In genomic region chr11:8086001-8086479, GRCh38 we compare ENCODE assay signal across 18 cellular contexts. TPM values are rescaled to one million over a fixed set of nuclear protein-coding genes. Genes with fewer than 3 reads are reported as not detected.
A peak's percentile ranks its signal among the peaks of the same experiment; 100 is the strongest.
DNase-seq lines count a peak whose midpoint lies in the region; ATAC-seq, FAIRE-seq and TF ChIP-seq lines count a peak whose summit lies in the region.
"Had no signal": no experiment of that assay in that cellular context is flagged by ENCODE, and none has a peak within 500 bp of the region (broad histone marks: within the 10 kb centered on the region; RNA-seq: fewer than 3 reads in every experiment).

No MANE protein-coding gene starts in this region.

- 0 out of 2 replicates have a peak overlapping the region, but pooled peaks have one; percentile 7 for H4K8ac ChIP-seq in H1 (ENCODE audit: extremely low read depth, insufficient read depth, low read length)

- WGBS in H1 (ENCODE audit: extremely low coverage in 1 of 2, insufficient coverage in 1 of 2, insufficient read length in 1 of 2, insufficient replicate concordance in 2 of 2, low coverage in 1 of 2, low lambda C conversion rate in 2 of 2, missing lambda C conversion rate in 1 of 2), 2 experiments = 86% methylated on average over 8 of the region's 8 CpGs; no CpG with 5 or more reads in 1 of the 2 experiments
- 61 to 85% (median 69%) methylated on average over 8 of the region's 8 CpGs for WGBS in spleen, 5 donors

- H3K27ac ChIP-seq in H1 (ENCODE audit: low read depth, low read length) (no peak overlapping the region), spleen (no peak overlapping the region), Peyer's patch (no peak overlapping the region), ascending aorta (no peak overlapping the region)
- H3K27ac ChIP-seq: transverse colon, WERI-Rb-1 had no signal

- peak overlapping the region; percentile 28; the same call in 1 of the 2 replicates for H2BK5ac ChIP-seq in H1 (ENCODE audit: low read depth, low read length)

- H3K18ac ChIP-seq in H1 (ENCODE audit: extremely low read depth, low read length) = no peak overlapping the region

- no peak overlapping the region for H3K56ac ChIP-seq in H1 (replicated peaks; ENCODE audit: insufficient read length, low read depth, low read length)

- no peak for FAIRE-seq in H1 (lab: Jason Lieb, UNC)
- FAIRE-seq: A204.1 had no signal

- peaks cover 0 to 9% (median 4%) of the 10 kb centered on the region in 4 experiments; a peak in 5 of 7 replicates for H3K27me3 ChIP-seq in H1 (replicated peaks in 1 of 4; ENCODE audit: control insufficient read depth in 3 of 4, extremely low read depth in 1 of 4, insufficient read depth in 3 of 4, low read length in 3 of 4)
- peaks cover 0 to 65% (median 13%) of the 10 kb centered on the region in 7 donors for H3K27me3 ChIP-seq in spleen (replicated peaks in 1 of 7)
- peaks cover 0 to 10% of the 10 kb centered on the region in 2 donors for H3K27me3 ChIP-seq in Peyer's patch
- H3K27me3 ChIP-seq in ascending aorta = no peaks in the 10 kb centered on the region

- POLR2A ChIA-PET in H1 (lab: Charles Lee; ENCODE audit: partially characterized antibody) = interaction anchor here (0.8 to 0.9 kb wide), 3 partner anchors 19 to 88 kb away, joined by 3 read pairs; no protein-coding TSS in a partner anchor

- peaks cover 4 to 39% of the 10 kb centered on the region in 2 experiments for H4K20me1 ChIP-seq in H1 (replicated peaks in 1 of 2; ENCODE audit: control insufficient read depth in 1 of 2, insufficient read depth in 2 of 2, low read length in 2 of 2)

- H3K14ac ChIP-seq in H1 (ENCODE audit: insufficient read length) = no peak overlapping the region

- no peaks in the 10 kb centered on the region for H3K36me3 ChIP-seq in H1 (ENCODE audit: control insufficient read depth in 2 of 4, insufficient read depth in 4 of 4, low read length in 3 of 4)
- H3K36me3 ChIP-seq in spleen = no peaks in the 10 kb centered on the region
- H3K36me3 ChIP-seq in Peyer's patch = no peaks in the 10 kb centered on the region
- H3K36me3 ChIP-seq in ascending aorta = no peaks in the 10 kb centered on the region
- H3K36me3 ChIP-seq: transverse colon, WERI-Rb-1 had no signal

- H3K4me3 ChIP-seq in H1 (ENCODE audit: extremely low read depth in 1 of 4, insufficient read depth in 2 of 4, low read depth in 3 of 4, low read length in 4 of 4) = no peak overlapping the region
- no peak overlapping the region for H3K4me3 ChIP-seq in spleen
- H3K4me3 ChIP-seq in Peyer's patch = no peak overlapping the region
- H3K4me3 ChIP-seq in ascending aorta = no peak overlapping the region
- H3K4me3 ChIP-seq: transverse colon had no signal

- no peak overlapping the region for H2BK15ac ChIP-seq in H1 (ENCODE audit: low read length)

- no peak overlapping the region for H3K9ac ChIP-seq in H1 (replicated peaks in 1 of 4; ENCODE audit: extremely low read depth in 1 of 4, low read depth in 3 of 4, low read length in 3 of 4)

- no peak for TF ChIP-seq RAD21 in H1 (IDR thresholded peaks at IDR 0.05 in 1 of 2, conservative IDR thresholded peaks at IDR 0.05 in 1 of 2; ENCODE audit: low read depth in 2 of 2, low read length in 2 of 2)

- H3K4me2 ChIP-seq in H1 (ENCODE audit: insufficient read depth in 1 of 2, low read depth in 2 of 2, low read length in 2 of 2) = no peak overlapping the region

- no peak overlapping the region for H3K23ac ChIP-seq in H1 (ENCODE audit: insufficient read length)

- TF ChIP-seq CTCF in H1 (IDR thresholded peaks at IDR 0.05; ENCODE audit: control extremely low read depth in 1 of 3, insufficient read depth in 1 of 3, low read depth in 1 of 3, low read length in 3 of 3) (no peak), spleen (IDR thresholded peaks at IDR 0.05 in 8 of 11, conservative IDR thresholded peaks at IDR 0.05 in 3 of 11) (no peak), Peyer's patch (IDR thresholded peaks at IDR 0.05) (no peak), ascending aorta (IDR thresholded peaks at IDR 0.05) (no peak)

- H3K4me1 ChIP-seq in H1 (replicated peaks in 1 of 4; ENCODE audit: control insufficient read depth in 3 of 4, insufficient read depth in 4 of 4, low read length in 3 of 4) (peaks cover 14 to 51% (median 33%) of the 10 kb centered on the region in 4 experiments), spleen (peaks cover 4 to 10% (median 8%) of the 10 kb centered on the region in 6 donors), Peyer's patch (peaks cover 0 to 19% (median 2%) of the 10 kb centered on the region in 4 donors), ascending aorta (peaks cover 0 to 18% of the 10 kb centered on the region in 2 donors)

- H3K4ac ChIP-seq in H1 (replicated peaks; ENCODE audit: insufficient read length, low read depth, low read length) = no peak overlapping the region

- no peak overlapping the region for H4K5ac ChIP-seq in H1 (ENCODE audit: insufficient read length, low read depth, low read length)

- CTCF ChIA-PET in H1 (lab: Charles Lee; ENCODE audit: partially characterized antibody) = interaction anchor here (1.5 to 30.2 kb wide), 10 partner anchors 8 to 81 kb away, joined by 7 to 1283 read pairs (median 102); no protein-coding TSS in a partner anchor

- H3K9me3 ChIP-seq in H1 (ENCODE audit: insufficient read depth in 2 of 2, low read depth in 1 of 2, low read length in 1 of 2) = no peaks in the 10 kb centered on the region
- H3K9me3 ChIP-seq in spleen = no peaks in the 10 kb centered on the region
- no peaks in the 10 kb centered on the region for H3K9me3 ChIP-seq in Peyer's patch
- no peaks in the 10 kb centered on the region for H3K9me3 ChIP-seq in ascending aorta
- H3K9me3 ChIP-seq: transverse colon had no signal

- TF ChIP-seq EP300 in H1 (IDR thresholded peaks at IDR 0.05; ENCODE audit: borderline replicate concordance in 1 of 2, low read depth in 2 of 2, low read length in 2 of 2) = no peak

- peak overlapping the region; percentile 32; the same call in 1 of the 2 replicates for H2AK5ac ChIP-seq in H1 (ENCODE audit: low read depth, low read length)

- intact Hi-C loops in spleen (cut with DNase I; ENCODE audit: low total_unique reads) = no loop called here
- intact Hi-C loops in ascending aorta (cut with DNase I) = no loop called here

- no peak for TF ChIP-seq POLR2A in H1 (IDR thresholded peaks at IDR 0.05; ENCODE audit: control extremely low read depth in 1 of 2, low read depth in 2 of 2, low read length in 2 of 2)
- no peak for TF ChIP-seq POLR2A in spleen (IDR thresholded peaks at IDR 0.05)
- TF ChIP-seq POLR2A in Peyer's patch (IDR thresholded peaks at IDR 0.05) = no peak

- H2BK120ac ChIP-seq in H1 (replicated peaks; ENCODE audit: low read depth, low read length) = no peak overlapping the region

- no peak for ATAC-seq in HG03460 (IDR thresholded peaks at IDR 0.05; ENCODE audit: unreplicated experiment)
- ATAC-seq: HCT116 had no signal

- H2BK12ac ChIP-seq in H1 (ENCODE audit: low read depth, low read length) = no peak overlapping the region

- no peak overlapping the region for H2BK20ac ChIP-seq in H1 (ENCODE audit: low read length)

- H4K91ac ChIP-seq in H1 (replicated peaks; ENCODE audit: insufficient read length, low read length) = no peak overlapping the region

- H3K79me2 ChIP-seq in H1 (ENCODE audit: control insufficient read depth in 1 of 2, insufficient read depth in 2 of 2, low read length in 2 of 2) = peaks cover 0 to 27% of the 10 kb centered on the region in 2 experiments; a peak in 2 of 4 replicates

- peaks cover 26% of the 10 kb centered on the region for H3K79me1 ChIP-seq in H1 (ENCODE audit: low read depth, low read length)

- no peak overlapping the region for H2AFZ ChIP-seq in H1 (ENCODE audit: low read length)

- DNase-seq in NCI-H1436 (lab: John Stamatoyannopoulos, UW) = peak; percentile 57
- DNase-seq in NCI-H1436 treated with DMSO at 0.1 percent for 48 hours (lab: John Stamatoyannopoulos, UW) = no peak
- peak; percentile 17 to 77 for DNase-seq in NCI-H446 (lab: John Stamatoyannopoulos, UW)
- no peak for DNase-seq in H1 (ENCODE audit: low read depth in 1 of 2, low spot score in 2 of 2)
- DNase-seq in spleen = peak; percentile 62
- no peak for DNase-seq in Peyer's patch
- no peak for DNase-seq in ascending aorta (ENCODE audit: low spot score in 2 of 2)
- DNase-seq: activated CD8-positive, alpha-beta memory T cell treated with anti-CD3 and anti-CD28 coated beads, Interleukin-2, amount 50 U/mL, for 4 hours; activated naive CD8-positive, alpha-beta T cell treated with anti-CD3 and anti-CD28 coated beads for 36 hours; effector CD4-positive, alpha-beta T cell; glutamatergic neuron; NCI-H226; stimulated activated CD4-positive, alpha-beta T cell treated with anti-CD3 and anti-CD28 coated beads, Interleukin-12 subunit alpha, Interleukin-12 subunit beta, amount 100 ng/mL, for 4 hours; transverse colon; WERI-Rb-1 had no signal

- H3K23me2 ChIP-seq in H1 (ENCODE audit: low read depth, low read length) = peaks cover 7% of the 10 kb centered on the region; the same call in 1 of the 2 replicates

TF ChIP-seq in H1, 55 proteins besides CTCF, POLR2A, EP300 and RAD21 (continues in another document):
- no peak for TF ChIP-seq SP2 (IDR thresholded peaks at IDR 0.05; ENCODE audit: low read length)

RNA-seq across cellular contexts. Expression of gene TUB, which starts 5.0 kb away (rescaled TPM):
- total RNA-seq in H1 (2021; fragmentation: NEBNext Ultra II Directional; extraction: Animal tissue kit (Norgen Biotek cat#: 25700)) = 29.9 and 31.3 TPM in 2 replicates
- 14.8 and 15.3 TPM in 2 replicates for polyA plus RNA-seq in H1 (2011; rRNA removed)
- polyA plus RNA-seq in H1 (2011; cell fraction: cytosol; rRNA removed) = 19.8 TPM
- polyA plus RNA-seq in H1 (2011; cell fraction: nucleus; rRNA removed) = 34.3 TPM
- 16.3 to 20.5 TPM (median 20.1 TPM) in 4 replicates for polyA plus RNA-seq in H1 (2012, experiment 1 of 2)
- 5.1 TPM for polyA plus RNA-seq in H1 (2012, experiment 2 of 2)
- polyA plus RNA-seq in H1 (2013, experiment 1 of 2) = 12.3 TPM
- polyA plus RNA-seq in H1 (2013, experiment 2 of 2) = 11.4 TPM
- polyA minus RNA-seq in H1 (2011; rRNA and poly(A)+ RNA removed) = 29.7 and 37.5 TPM in 2 replicates
- 26.1 TPM for polyA minus RNA-seq in H1 (2011; cell fraction: cytosol; rRNA and poly(A)+ RNA removed)
- polyA minus RNA-seq in H1 (2011; cell fraction: nucleus; rRNA and poly(A)+ RNA removed) = 16.7 TPM
- 1 to 10 TPM; 1.4 to 3.2 (median 2.1) TPM for total RNA-seq in spleen
- polyA plus RNA-seq in spleen = under 1 TPM; 0.17 to 0.42 (median 0.21) TPM
- total RNA-seq in Peyer's patch = 10 to 100 TPM in 1 of 4 donors, 1 to 10 TPM in 2, under 1 TPM in 1; 0.18 to 11.6 (median 2.4) TPM
- total RNA-seq in ascending aorta = 12.9 TPM

Comparison
In these comparisons a context has a peak if more than half of its experiments do, and no peak if none do; other contexts are left out.
1. DNase-seq: peak in NCI-H1436 (single experiment), NCI-H446 (2 of 2) and spleen (single experiment); none in NCI-H1436 treated with DMSO at 0.1 percent for 48 hours (single experiment), H1 (0 of 2), Peyer's patch (0 of 3) and ascending aorta (0 of 2).